In the genomic region with DNA sequence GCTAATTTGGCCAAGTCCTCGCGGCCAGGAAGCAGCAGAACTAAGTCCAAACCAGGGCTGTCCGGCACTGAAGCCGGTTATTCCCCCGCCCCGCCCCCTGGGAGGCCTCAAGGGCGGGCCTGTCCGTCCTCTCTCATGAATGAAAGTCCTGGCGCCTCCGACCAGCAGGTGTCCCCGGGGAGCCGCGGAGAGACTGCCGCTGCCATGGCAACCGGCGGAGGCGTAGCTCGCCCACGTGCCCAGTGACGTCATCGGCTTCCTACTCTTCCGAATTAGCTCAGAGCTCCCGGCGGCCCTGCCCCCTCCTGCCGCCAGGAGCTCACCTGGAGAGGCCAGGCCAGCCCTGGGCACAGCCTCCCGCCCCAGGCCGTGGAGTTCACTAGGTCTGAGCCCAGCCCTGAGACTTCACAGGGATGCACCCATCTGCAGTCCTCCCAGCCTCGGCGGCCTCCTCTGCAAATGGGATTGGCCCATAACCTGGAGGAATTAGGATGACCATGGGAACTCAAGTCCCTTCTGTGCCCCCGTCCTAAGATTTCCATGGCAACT, we compare ENCODE assay signal across 1 cellular context.
TF ChIP-seq lines count a peak whose summit lies in the region.

No MANE protein-coding gene starts in this region.

TF ChIP-seq in endothelial cell of umbilical vein, 7 proteins besides CTCF, POLR2A, EP300 and RAD21:
- TF ChIP-seq POLR2AphosphoS5 (IDR thresholded peaks at IDR 0.05; ENCODE audit: insufficient read depth, low read depth, low read length), result peak; percentile 29
- TF ChIP-seq MYC (IDR thresholded peaks at IDR 0.05; ENCODE audit: low read depth, low read length), result no peak
- no peak for TF ChIP-seq EZH2 (IDR thresholded peaks at IDR 0.05; ENCODE audit: borderline replicate concordance, low read depth, low read length, severe bottlenecking)
- peak; percentile 96 for TF ChIP-seq MAX (IDR thresholded peaks at IDR 0.05; ENCODE audit: insufficient read depth, insufficient read length)
- TF ChIP-seq JUN (IDR thresholded peaks at IDR 0.05; ENCODE audit: borderline replicate concordance, insufficient read depth, insufficient read length, low read depth), result peak; percentile 84
- TF ChIP-seq FOS (IDR thresholded peaks at IDR 0.05; ENCODE audit: borderline replicate concordance, insufficient read depth, low read length), result peak; percentile 30
- TF ChIP-seq GATA2 (IDR thresholded peaks at IDR 0.05; ENCODE audit: insufficient read depth, insufficient read length, low read depth, low read length), result no peak
TF ChIP-seq in endothelial cell of umbilical vein: peak in this region for 4.
